Comparison of ENCODE assay signal across 28 cellular contexts in genomic region chr2:88196490-88197087, GRCh38. TPM values are rescaled to one million over a fixed set of nuclear protein-coding genes. Genes with fewer than 3 reads are reported as not detected.
"Had no signal": no experiment of that assay in that cellular context is flagged by ENCODE, and none has a peak within 500 bp of the region (broad histone marks: within the 10 kb centered on the region; RNA-seq: fewer than 3 reads in every experiment).

No MANE protein-coding gene starts in this region.

- H3K9ac ChIP-seq: SK-N-SH had no signal

- H3K4me3 Mint-ChIP-seq: activated CD8-positive, alpha-beta T cell treated with anti-CD3 and anti-CD28 coated beads, Interleukin-2, amount 10 ng/mL, durations not matched to agents 7 days and 5 days; activated naive CD8-positive, alpha-beta T cell treated with anti-CD3 and anti-CD28 coated beads, Interleukin-2, amount 50 U/mL, for 24 hours had no signal

- DNase-seq: activated CD4-positive, alpha-beta T cell treated with anti-CD3 and anti-CD28 coated beads for 4 hours; activated CD4-positive, alpha-beta T cell treated with anti-CD3 and anti-CD28 coated beads, Interleukin-2, amount 50 U/mL, for 4 hours; activated CD8-positive, alpha-beta memory T cell treated with anti-CD3 and anti-CD28 coated beads, Interleukin-2, amount 50 U/mL, for 48 hours; activated CD8-positive, alpha-beta T cell treated with anti-CD3 and anti-CD28 coated beads, Interleukin-2, amount 10 ng/mL, durations not matched to agents 7 days and 5 days; activated naive CD4-positive, alpha-beta T cell treated with Interleukin-2 at 50 U/mL for 16 hours; activated naive CD8-positive, alpha-beta T cell treated with anti-CD3 and anti-CD28 coated beads, Interleukin-2, amount 50 U/mL, for 24 hours; activated T-cell treated with anti-CD3 and anti-CD28 coated beads, Interleukin-2, amount 50 U/mL, for 1 hour; amniotic stem cell; body of pancreas; MM.1S; NCI-H1105 treated with DMSO at 0.1 percent for 48 hours; NCI-H1436 treated with DMSO at 0.1 percent for 48 hours; NCI-H187; NCI-H2081; NCI-H510A treated with DMSO at 0.1 percent for 48 hours; NCI-H69; NK-92 treated with Interleukin-12 subunit alpha and Interleukin-12 subunit beta, amount 100 ng/mL, for 24 hours; OCI-M1; Right ventricle myocardium superior; SJCRH30; SK-N-SH; T-helper 1 cell had no signal

- H3K36me3 ChIP-seq: ascending aorta, cardiac muscle cell, SJCRH30 had no signal

- H3K27ac ChIP-seq: ascending aorta, body of pancreas, cardiac muscle cell, RWPE1, SJCRH30 had no signal

- H3K4me1 ChIP-seq: SJCRH30 had no signal

- ATAC-seq: activated CD4-positive, CD25-positive, alpha-beta regulatory T cell treated with anti-CD3 and anti-CD28 coated beads, Interleukin-2, amount 50 U/mL, for 24 hours; activated CD8-positive, alpha-beta T cell treated with anti-CD3 and anti-CD28 coated beads, Interleukin-2, amount 10 ng/mL, durations not matched to agents 7 days and 5 days; activated naive CD4-positive, alpha-beta T cell treated with anti-CD3 and anti-CD28 coated beads, Interleukin-2, amount 50 U/mL, for 72 hours; activated naive CD8-positive, alpha-beta T cell treated with anti-CD3 and anti-CD28 coated beads, Interleukin-2, amount 50 U/mL, for 24 hours; body of pancreas; Panc1 had no signal

- H3K4me3 ChIP-seq: ascending aorta, body of pancreas, cardiac muscle cell, SJCRH30 had no signal

- H3K27ac Mint-ChIP-seq: activated CD8-positive, alpha-beta T cell treated with anti-CD3 and anti-CD28 coated beads, Interleukin-2, amount 10 ng/mL, durations not matched to agents 7 days and 5 days; activated naive CD4-positive, alpha-beta T cell treated with anti-CD3 and anti-CD28 coated beads, Interleukin-2, amount 50 U/mL, for 72 hours; activated naive CD8-positive, alpha-beta T cell treated with anti-CD3 and anti-CD28 coated beads, Interleukin-2, amount 50 U/mL, for 24 hours had no signal

- H3K9me3 ChIP-seq: ascending aorta, body of pancreas, SJCRH30, SK-N-SH had no signal

- H3K4me2 ChIP-seq: SK-N-SH had no signal

RNA-seq across cellular contexts. Expression of gene THNSL2, which starts 26.4 kb away (rescaled TPM):
- total RNA-seq: activated CD8-positive, alpha-beta T cell treated with anti-CD3 and anti-CD28 coated beads, Interleukin-2, amount 10 ng/mL, durations not matched to agents 7 days and 5 days; SJCRH30 had no signal
- polyA plus RNA-seq: SK-N-SH had no signal
